1 cellular context compared by ENCODE assay signal in the genomic region with DNA sequence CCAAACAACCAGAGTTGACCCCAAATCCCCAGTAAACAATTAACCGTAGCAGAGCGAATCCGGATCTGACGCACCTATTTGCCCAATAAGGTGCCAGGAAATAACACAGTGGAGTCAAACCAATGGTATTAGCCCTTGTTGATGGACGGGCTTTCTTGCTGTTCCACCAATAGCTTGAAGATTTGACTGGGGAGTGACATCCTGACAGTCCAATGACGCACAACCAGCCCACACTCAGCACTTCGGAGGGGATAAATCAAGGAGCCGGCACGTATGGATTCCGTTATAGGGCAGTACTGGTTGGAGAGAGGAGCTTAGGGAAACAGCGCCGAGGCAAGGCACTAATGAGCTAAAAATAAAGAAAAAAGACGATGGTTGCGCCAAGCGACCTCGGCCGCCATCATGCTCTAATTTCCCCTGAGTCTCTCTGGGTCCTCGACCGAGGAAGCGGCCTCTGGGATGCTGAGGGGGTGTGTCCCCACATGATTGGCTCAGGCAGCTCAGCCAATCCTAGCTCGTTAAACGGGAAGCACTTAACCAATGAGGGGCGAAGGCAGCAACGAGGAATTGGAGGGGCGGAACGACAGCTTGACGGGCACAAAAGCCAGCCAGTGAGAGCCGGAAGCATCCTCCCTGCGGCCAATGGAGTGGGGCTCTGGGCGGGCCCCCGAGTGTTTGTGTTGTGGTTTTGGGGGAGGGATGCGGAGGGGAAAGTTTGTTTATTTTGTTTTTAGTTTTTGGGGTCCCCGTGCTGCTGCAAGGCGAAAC.
TF ChIP-seq lines count a peak whose summit lies in the region.

No MANE protein-coding gene starts in this region.

TF ChIP-seq in K562, 482 proteins besides CTCF, POLR2A, EP300 and RAD21 (continued from another document):
- TF ChIP-seq HDAC3 (IDR thresholded peaks at IDR 0.05; ENCODE audit: borderline replicate concordance, partially characterized antibody), result no peak
- TF ChIP-seq KDM5B (IDR thresholded peaks at IDR 0.05; ENCODE audit: insufficient replicate concordance, low read depth, low read length), result peak; percentile 66
- TF ChIP-seq GABPB2 (CRISPR knock-in tag; conservative IDR thresholded peaks at IDR 0.05), result no peak
- no peak for TF ChIP-seq FOXJ3 (CRISPR knock-in tag; IDR thresholded peaks at IDR 0.05)
- no peak for TF ChIP-seq ZNF445 (CRISPR knock-in tag; IDR thresholded peaks at IDR 0.05; ENCODE audit: low read depth)
- peak; percentile 78; the same call in 1 of the 2 replicates for TF ChIP-seq PHF8 (IDR thresholded peaks at IDR 0.05; ENCODE audit: borderline replicate concordance, low read length)
- TF ChIP-seq XRCC3 (IDR thresholded peaks at IDR 0.05), result no peak
- TF ChIP-seq MEIS2 (IDR thresholded peaks at IDR 0.05; ENCODE audit: partially characterized antibody), result peak; percentile 81
- no peak for TF ChIP-seq ZNF316 (IDR thresholded peaks at IDR 0.05)
- TF ChIP-seq ETV5 (CRISPR knock-in tag; IDR thresholded peaks at IDR 0.05; ENCODE audit: low read depth), result 0 out of 2 replicates have a peak, but pooled peaks have one; percentile 19
- no peak for TF ChIP-seq SAFB2 (IDR thresholded peaks at IDR 0.05; ENCODE audit: borderline replicate concordance, low read depth, low read length, severe bottlenecking)
- TF ChIP-seq KLF16 (IDR thresholded peaks at IDR 0.05), result no peak
- peak; percentile 63 for TF ChIP-seq CREM (IDR thresholded peaks at IDR 0.05; ENCODE audit: low read depth)
- peak; percentile 60; the same call in 1 of the 2 replicates for TF ChIP-seq POLR2AphosphoS5 (IDR thresholded peaks at IDR 0.05; ENCODE audit: control insufficient read depth, insufficient read depth, low read depth, low read length)
- no peak for TF ChIP-seq GATAD2A (IDR thresholded peaks at IDR 0.05)
- no peak for TF ChIP-seq HMGN3 (IDR thresholded peaks at IDR 0.05; ENCODE audit: borderline replicate concordance, extremely low read depth, insufficient read length, low read depth, low read length)
- TF ChIP-seq NCOR1 (IDR thresholded peaks at IDR 0.05), result no peak
- no peak for TF ChIP-seq ZKSCAN1 (IDR thresholded peaks at IDR 0.05; ENCODE audit: low read depth, low read length)
- peak; percentile 79 for TF ChIP-seq SP1 (CRISPR knock-in tag; IDR thresholded peaks at IDR 0.05)
- peak; percentile 93 for TF ChIP-seq POLR2H (tag; IDR thresholded peaks at IDR 0.05; ENCODE audit: low read depth)
- no peak for TF ChIP-seq STAT5B (CRISPR knock-in tag; IDR thresholded peaks at IDR 0.05)
- no peak for TF ChIP-seq ZNF165 (CRISPR knock-in tag; IDR thresholded peaks at IDR 0.05; ENCODE audit: borderline replicate concordance)
- TF ChIP-seq NFE2 (IDR thresholded peaks at IDR 0.05; ENCODE audit: low read depth), result no peak; the same call in 1 of the 2 replicates
- no peak for TF ChIP-seq KLF1 (tag; IDR thresholded peaks at IDR 0.05)
